ENCODE assay signal across 14 cellular contexts in the genomic region with DNA sequence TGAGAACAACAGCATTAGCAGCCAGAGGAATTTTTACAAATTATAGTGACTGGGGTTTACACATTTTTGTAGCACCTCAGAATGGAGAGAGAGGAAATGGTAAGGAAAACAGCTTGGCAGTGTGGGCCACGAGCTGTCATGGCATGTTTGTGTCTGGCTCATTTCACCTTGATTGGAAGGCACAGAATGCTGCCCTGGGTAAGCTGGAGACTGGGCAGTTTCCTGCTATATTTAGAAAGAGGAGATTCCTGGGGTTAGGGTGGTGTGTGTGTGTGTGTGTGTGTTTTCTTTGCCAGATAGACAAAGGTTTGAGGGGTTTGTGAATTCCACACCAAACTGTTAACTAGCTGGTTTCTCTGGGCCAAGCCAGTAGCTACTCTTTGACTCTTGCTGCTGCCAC. TPM values are rescaled to one million over a fixed set of nuclear protein-coding genes. Genes with fewer than 3 reads are reported as not detected.
DNase-seq lines count a peak whose midpoint lies in the region; ATAC-seq and TF ChIP-seq lines count a peak whose summit lies in the region.
"Had no signal": no experiment of that assay in that cellular context is flagged by ENCODE, and none has a peak within 500 bp of the region (broad histone marks: within the 10 kb centered on the region; RNA-seq: fewer than 3 reads in every experiment).

No MANE protein-coding gene starts in this region.

- in situ Hi-C loops in brain microvascular endothelial cell (cut with HindIII; ENCODE audit: low pct_ligation_motif_present, low sequenced_read_pairs) = no loop called here

- no peaks in the 10 kb centered on the region for H3K9me3 ChIP-seq in hepatocyte (ENCODE audit: low read depth)
- no peaks in the 10 kb centered on the region for H3K9me3 ChIP-seq in sigmoid colon
- H3K9me3 ChIP-seq in tibial nerve = no peaks in the 10 kb centered on the region
- H3K9me3 ChIP-seq: thoracic aorta had no signal

- WGBS in hepatocyte (ENCODE audit: low lambda C conversion rate, missing lambda C conversion rate) = 24% methylated on average over 1 of the region's 1 CpG
- 25 to 47% methylated on average over 1 of the region's 1 CpG for WGBS in sigmoid colon, 2 donors
- WGBS in tibial nerve, 2 donors = 32 to 61% methylated on average over 1 of the region's 1 CpG

- peaks cover 66% of the 10 kb centered on the region for H3K79me2 ChIP-seq in hepatocyte

- TF ChIP-seq POLR2A in sigmoid colon (IDR thresholded peaks at IDR 0.05) = no peak
- TF ChIP-seq POLR2A in tibial nerve (IDR thresholded peaks at IDR 0.05) = no peak

- H4K20me1 ChIP-seq in hepatocyte (ENCODE audit: insufficient read depth, poor library complexity, severe bottlenecking) = no peaks in the 10 kb centered on the region

- H3K4me1 ChIP-seq in hepatocyte (ENCODE audit: insufficient read depth) (peaks cover 20% of the 10 kb centered on the region), sigmoid colon (peaks cover 0 to 54% (median 37%) of the 10 kb centered on the region in 4 donors), tibial nerve (peaks cover 0 to 57% (median 18%) of the 10 kb centered on the region in 4 donors)

- TF ChIP-seq EP300 in sigmoid colon (IDR thresholded peaks at IDR 0.05) (peak in 2 of 4 donors; percentile 48 to 71), tibial nerve (IDR thresholded peaks at IDR 0.05) (no peak)

- intact Hi-C loops in sigmoid colon (cut with DNase I) = loop anchor here (10.0 kb wide), 1 partner anchor 626 kb away; a partner anchor contains a TSS

- peak overlapping the region; percentile 38 for H3K4me2 ChIP-seq in hepatocyte

- no peak for TF ChIP-seq CTCF in brain microvascular endothelial cell (IDR thresholded peaks at IDR 0.05; ENCODE audit: low read depth, low read length, missing control alignments)
- no peak for TF ChIP-seq CTCF in hepatocyte (IDR thresholded peaks at IDR 0.05; ENCODE audit: poor library complexity)
- no peak for TF ChIP-seq CTCF in sigmoid colon (IDR thresholded peaks at IDR 0.05)
- no peak for TF ChIP-seq CTCF in tibial nerve (IDR thresholded peaks at IDR 0.05)

- H3K36me3 ChIP-seq in brain microvascular endothelial cell (replicated peaks) (no peaks in the 10 kb centered on the region), hepatocyte (replicated peaks; ENCODE audit: insufficient read depth, low read depth) (no peaks in the 10 kb centered on the region), sigmoid colon (no peaks in the 10 kb centered on the region), tibial nerve (no peaks in the 10 kb centered on the region)
- H3K36me3 ChIP-seq: thoracic aorta had no signal

- ATAC-seq in GM21526 (IDR thresholded peaks at IDR 0.05; ENCODE audit: low FRiP score, unreplicated experiment) (no peak), GM18520 (IDR thresholded peaks at IDR 0.05; ENCODE audit: unreplicated experiment) (no peak)

- H3K27ac ChIP-seq in brain microvascular endothelial cell (no peak overlapping the region), hepatocyte (peak overlapping the region; percentile 3), sigmoid colon (peak overlapping the region; percentile 23 to 72 (median 67)), tibial nerve (peak overlapping the region in 1 of 4 donors; percentile 33)
- H3K27ac ChIP-seq: thoracic aorta had no signal

- H3K4me3 ChIP-seq in brain microvascular endothelial cell (ENCODE audit: low read depth, low read length) = no peak overlapping the region
- no peak overlapping the region for H3K4me3 ChIP-seq in hepatocyte
- no peak overlapping the region for H3K4me3 ChIP-seq in sigmoid colon
- no peak overlapping the region for H3K4me3 ChIP-seq in tibial nerve
- H3K4me3 ChIP-seq: thoracic aorta had no signal

- H3K27me3 ChIP-seq in brain microvascular endothelial cell (replicated peaks) (no peaks in the 10 kb centered on the region), hepatocyte (no peaks in the 10 kb centered on the region), sigmoid colon (no peaks in the 10 kb centered on the region), tibial nerve (no peaks in the 10 kb centered on the region)

- H3K9me2 ChIP-seq in hepatocyte (replicated peaks; ENCODE audit: insufficient read depth) = no peaks in the 10 kb centered on the region

- no peak overlapping the region for H2AFZ ChIP-seq in hepatocyte

- DNase-seq in HT1080 (ENCODE audit: low read depth) = peak; percentile 28
- DNase-seq in brain microvascular endothelial cell = peak; percentile 28
- DNase-seq in hepatocyte (ENCODE audit: low spot score) = no peak
- DNase-seq in sigmoid colon = no peak
- DNase-seq in tibial nerve (ENCODE audit: low spot score in 2 of 2) = no peak
- no peak for DNase-seq in medulla oblongata (ENCODE audit: extremely low spot score)
- DNase-seq: activated CD4-positive, alpha-beta T cell treated with anti-CD3 and anti-CD28 coated beads, Interleukin-2, amount 50 U/mL, for 1 hour; amniotic stem cell; foreskin melanocyte; GDM1; stimulated activated CD4-positive, alpha-beta T cell treated with anti-CD3 and anti-CD28 coated beads, Interleukin-4, amount 100 ng/mL, for 1 hour had no signal

RNA-seq across cellular contexts. Expression of a gene that starts 9.0 kb away (rescaled TPM):
- 4.8 and 9.9 TPM in 2 replicates for total RNA-seq in HT1080 (2014; rRNA removed; shearing (Covaris generic))
- 7.1 and 7.7 TPM in 2 replicates for polyA plus RNA-seq in HT1080 (2015; cell fraction: cytosol; rRNA removed)
- 10.0 and 10.4 TPM in 2 replicates for polyA plus RNA-seq in HT1080 (2015; cell fraction: nucleus; rRNA removed)
- 16.5 and 20.0 TPM in 2 replicates for total RNA-seq in hepatocyte
- 11.7 and 19.8 TPM in 2 replicates for polyA plus RNA-seq in hepatocyte
- total RNA-seq in sigmoid colon = 10 to 100 TPM; 13.3 to 25.5 (median 21.7) TPM
- polyA plus RNA-seq in sigmoid colon = 10 to 100 TPM in 1 of 3 donors, 1 to 10 TPM in 2; 5.4 to 19.1 (median 9.0) TPM
- 10 to 100 TPM; 33.7 to 77.8 (median 57.8) TPM for total RNA-seq in tibial nerve

Comparison
In these comparisons a context has a peak if more than half of its experiments do, and no peak if none do; other contexts are left out.
1. DNase-seq: peak in HT1080 (single experiment) and brain microvascular endothelial cell (single experiment); none in hepatocyte (single experiment), sigmoid colon (single experiment), tibial nerve (0 of 2) and medulla oblongata (single experiment).